Comparison of ENCODE assay signal across 12 cellular contexts in genomic region chr2:9941196-9941995, GRCh38. TPM values are rescaled to one million over a fixed set of nuclear protein-coding genes. Genes with fewer than 3 reads are reported as not detected.
DNase-seq lines count a peak whose midpoint lies in the region; FAIRE-seq and TF ChIP-seq lines count a peak whose summit lies in the region.
"Had no signal": no experiment of that assay in that cellular context is flagged by ENCODE, and none has a peak within 500 bp of the region (broad histone marks: within the 10 kb centered on the region; RNA-seq: fewer than 3 reads in every experiment).

No MANE protein-coding gene starts in this region.

- H3K27me3 Mint-ChIP-seq in astrocyte (ENCODE audit: low read depth, unreplicated experiment) (peaks cover 12% of the 10 kb centered on the region), type B pancreatic cell (peaks cover 8% of the 10 kb centered on the region)

- H3K79me2 ChIP-seq in astrocyte (ENCODE audit: insufficient read depth, low read length), result no peaks in the 10 kb centered on the region

- H3K4me2 ChIP-seq in astrocyte (ENCODE audit: low read length), result peak overlapping the region; percentile 77

- DNase-seq in NCI-H748 (lab: John Stamatoyannopoulos, UW; ENCODE audit: unreplicated experiment) (peak; percentile 16), NCI-H748 treated with DMSO at 0.1 percent for 48 hours (lab: John Stamatoyannopoulos, UW) (no peak), astrocyte (ENCODE audit: low read depth) (peak; percentile 84), glomerular visceral epithelial cell (ENCODE audit: extremely low spot score) (peak; percentile 51), type B pancreatic cell (ENCODE audit: extremely low spot score, unreplicated experiment) (no peak), NCI-H146 (lab: John Stamatoyannopoulos, UW) (no peak), 8988T (no peak), GM19239 (ENCODE audit: insufficient read length, low spot score) (no peak)

- H3K9me3 ChIP-seq in astrocyte (ENCODE audit: insufficient read depth, low read depth, low read length), result no peaks in the 10 kb centered on the region
- H3K9me3 ChIP-seq: thyroid gland had no signal

- H3K27ac Mint-ChIP-seq in astrocyte (ENCODE audit: unreplicated experiment), result peak overlapping the region; percentile 91
- peak overlapping the region; percentile 94 for H3K27ac Mint-ChIP-seq in type B pancreatic cell

- H3K36me3 ChIP-seq in astrocyte (ENCODE audit: insufficient read depth, low read length), result peaks cover 5% of the 10 kb centered on the region
- H3K36me3 ChIP-seq: thyroid gland had no signal

- peak overlapping the region; percentile 65 for H3K27ac ChIP-seq in astrocyte (ENCODE audit: low read depth, low read length)
- H3K27ac ChIP-seq: thyroid gland had no signal

- no peaks in the 10 kb centered on the region for H4K20me1 ChIP-seq in astrocyte (ENCODE audit: insufficient read depth, low read length)

- no peaks in the 10 kb centered on the region for H3K27me3 ChIP-seq in astrocyte (ENCODE audit: insufficient read depth, low read length)
- H3K27me3 ChIP-seq: thyroid gland had no signal

- H3K9me3 Mint-ChIP-seq in astrocyte (ENCODE audit: unreplicated experiment) (no peaks in the 10 kb centered on the region), type B pancreatic cell (no peaks in the 10 kb centered on the region)

- no peak for FAIRE-seq in astrocyte (lab: Jason Lieb, UNC)
- no peak for FAIRE-seq in GM19239 (lab: Jason Lieb, UNC)
- FAIRE-seq: A204.1, colon, islet of Langerhans had no signal

- peak overlapping the region; percentile 53 for H3K9ac ChIP-seq in astrocyte (ENCODE audit: low read length)

- no peak overlapping the region for H3K4me3 ChIP-seq in astrocyte (ENCODE audit: insufficient read depth, low read depth, low read length)
- H3K4me3 ChIP-seq: thyroid gland had no signal

- TF ChIP-seq CTCF in astrocyte (IDR thresholded peaks at IDR 0.05; ENCODE audit: insufficient read depth, low read depth, low read length), result no peak
- TF ChIP-seq CTCF in type B pancreatic cell (conservative IDR thresholded peaks at IDR 0.05), result no peak

- H3K4me1 ChIP-seq in astrocyte (ENCODE audit: insufficient read depth, low read length), result peaks cover 14% of the 10 kb centered on the region

- H3K36me3 Mint-ChIP-seq in astrocyte (ENCODE audit: low read depth, unreplicated experiment) (no peaks in the 10 kb centered on the region), type B pancreatic cell (no peaks in the 10 kb centered on the region)

- H3K4me3 Mint-ChIP-seq in astrocyte (ENCODE audit: unreplicated experiment) (peak overlapping the region; percentile 9), type B pancreatic cell (peak overlapping the region; percentile 76)

- peak overlapping the region; percentile 69 for H2AFZ ChIP-seq in astrocyte (ENCODE audit: low read depth, low read length)

- H3K4me1 Mint-ChIP-seq in astrocyte (ENCODE audit: low read depth, unreplicated experiment) (peaks cover 21% of the 10 kb centered on the region), type B pancreatic cell (ENCODE audit: unreplicated experiment) (peaks cover 36% of the 10 kb centered on the region)

RNA-seq across cellular contexts. Expression of gene GRHL1, which starts 10.1 kb away (rescaled TPM):
- 2.5 and 4.1 TPM in 2 replicates for total RNA-seq in astrocyte
- 37.4 and 120 TPM in 2 replicates for total RNA-seq in type B pancreatic cell (ENCODE audit: low replicate concordance)

Comparison
In these comparisons a context has a peak if more than half of its experiments do, and no peak if none do; other contexts are left out.
1. DNase-seq: peak in NCI-H748 (single experiment), astrocyte (single experiment) and glomerular visceral epithelial cell (single experiment); none in NCI-H748 treated with DMSO at 0.1 percent for 48 hours (single experiment), type B pancreatic cell (single experiment), NCI-H146 (single experiment), 8988T (single experiment) and GM19239 (single experiment).